In the genomic region with DNA sequence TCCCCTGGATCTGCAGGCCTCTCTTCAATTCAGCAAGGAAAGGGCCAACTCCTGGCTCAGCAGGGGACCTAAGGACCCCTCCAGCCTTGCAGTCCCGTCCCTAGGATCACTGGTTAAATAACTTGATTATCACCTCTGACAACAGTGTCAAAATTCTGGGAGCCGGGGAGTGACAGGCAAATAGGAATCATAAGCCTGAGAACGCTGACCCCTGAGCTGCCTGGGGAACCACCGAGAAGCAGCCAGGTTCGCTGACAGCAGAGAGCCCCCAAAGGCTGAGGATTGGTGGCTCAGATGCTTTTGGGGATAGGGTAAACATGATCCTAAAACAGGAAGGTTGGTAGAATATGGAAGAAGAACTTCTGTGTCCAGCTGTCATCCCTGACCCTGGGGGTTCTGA, we compare ENCODE assay signal across 22 cellular contexts. TPM values are rescaled to one million over a fixed set of nuclear protein-coding genes. Genes with fewer than 3 reads are reported as not detected.
"Had no signal": no experiment of that assay in that cellular context is flagged by ENCODE, and none has a peak within 500 bp of the region (broad histone marks: within the 10 kb centered on the region; RNA-seq: fewer than 3 reads in every experiment).

No MANE protein-coding gene starts in this region.

- H3K27me3 ChIP-seq: ascending aorta, gastroesophageal sphincter had no signal

- H3K36me3 ChIP-seq: ascending aorta, gastroesophageal sphincter had no signal

- H3K27me3 Mint-ChIP-seq: stimulated activated naive B cell treated with anti-CD40 and anti-IgM and Interleukin-4, amounts not matched to agents 10 μg/mL and 1 μg/mL and 100 μg/mL, for 72 hours had no signal

- H3K9me3 ChIP-seq: ascending aorta, gastroesophageal sphincter had no signal

- H3K9me3 Mint-ChIP-seq: activated naive CD4-positive, alpha-beta T cell treated with anti-CD3 and anti-CD28 coated beads for 36 hours; activated naive CD8-positive, alpha-beta T cell treated with anti-CD3 and anti-CD28 coated beads, Interleukin-2, amount 50 U/mL, for 24 hours; activated T-helper 2 cell treated with anti-CD3 and anti-CD28 coated beads, Interferon-gamma antibody, Interleukin-2, Interleukin-4, amounts not matched to agents 10 μg/mL and 5 μg/mL and 100 μg/mL, durations not matched to agents 14 hours and 24 hours and 36 hours; endodermal cell; memory B cell; naive thymus-derived CD8-positive, alpha-beta T cell; stimulated activated naive B cell treated with anti-CD40 and anti-IgM and Interleukin-4, amounts not matched to agents 10 μg/mL and 1 μg/mL and 100 μg/mL, for 72 hours; T-cell had no signal

- H3K27ac ChIP-seq: dorsolateral prefrontal cortex, gastroesophageal sphincter had no signal

- H3K4me3 ChIP-seq: ascending aorta, dorsolateral prefrontal cortex, gastroesophageal sphincter had no signal

- H3K4me1 Mint-ChIP-seq: activated naive CD8-positive, alpha-beta T cell treated with anti-CD3 and anti-CD28 coated beads, Interleukin-2, amount 50 U/mL, for 24 hours; T-cell had no signal

- H3K27ac Mint-ChIP-seq: activated naive CD4-positive, alpha-beta T cell treated with anti-CD3 and anti-CD28 coated beads for 36 hours; activated naive CD8-positive, alpha-beta T cell treated with anti-CD3 and anti-CD28 coated beads, Interleukin-2, amount 50 U/mL, for 24 hours; activated T-helper 2 cell treated with anti-CD3 and anti-CD28 coated beads, Interferon-gamma antibody, Interleukin-2, Interleukin-4, amounts not matched to agents 10 μg/mL and 5 μg/mL and 100 μg/mL, durations not matched to agents 14 hours and 24 hours and 36 hours; memory B cell; naive thymus-derived CD8-positive, alpha-beta T cell; stimulated activated naive B cell treated with anti-CD40 and anti-IgM and Interleukin-4, amounts not matched to agents 10 μg/mL and 1 μg/mL and 100 μg/mL, for 72 hours; T-cell had no signal

- ATAC-seq: activated naive CD8-positive, alpha-beta T cell treated with anti-CD3 and anti-CD28 coated beads, Interleukin-2, amount 50 U/mL, for 24 hours; gastroesophageal sphincter; left ventricle myocardium superior; naive thymus-derived CD8-positive, alpha-beta T cell; sciatic nerve; T-cell had no signal

- DNase-seq: activated CD4-positive, alpha-beta T cell treated with anti-CD3 and anti-CD28 coated beads, Interleukin-2, amount 50 U/mL, for 4 hours; activated CD4-positive, CD25-positive, alpha-beta regulatory T cell treated with anti-CD3 and anti-CD28 coated beads, Interleukin-2, amount 50 U/mL, for 72 hours; activated naive CD4-positive, alpha-beta T cell treated with anti-CD3 and anti-CD28 coated beads for 36 hours; activated naive CD8-positive, alpha-beta T cell treated with anti-CD3 and anti-CD28 coated beads, Interleukin-2, amount 50 U/mL, for 24 hours; activated T-cell treated with anti-CD3 and anti-CD28 coated beads, Interleukin-2, amount 50 U/mL, for 1 hour; erythroblast; islet precursor cell; left ventricle myocardium superior; occipital lobe; stimulated activated naive B cell treated with anti-CD40 and anti-IgM and Interleukin-4, amounts not matched to agents 10 μg/mL and 1 μg/mL and 100 μg/mL, for 72 hours; T-cell; trophoblast cell had no signal

- H3K36me3 Mint-ChIP-seq: memory B cell; naive thymus-derived CD8-positive, alpha-beta T cell; stimulated activated naive B cell treated with anti-CD40 and anti-IgM and Interleukin-4, amounts not matched to agents 10 μg/mL and 1 μg/mL and 100 μg/mL, for 72 hours; T-cell had no signal

- H3K4me3 Mint-ChIP-seq: activated naive CD4-positive, alpha-beta T cell treated with anti-CD3 and anti-CD28 coated beads for 36 hours; activated naive CD8-positive, alpha-beta T cell treated with anti-CD3 and anti-CD28 coated beads, Interleukin-2, amount 50 U/mL, for 24 hours; endodermal cell; memory B cell; naive thymus-derived CD8-positive, alpha-beta T cell; stimulated activated naive B cell treated with anti-CD40 and anti-IgM and Interleukin-4, amounts not matched to agents 10 μg/mL and 1 μg/mL and 100 μg/mL, for 72 hours; T-cell had no signal

RNA-seq across cellular contexts. Expression of a gene that starts 17.5 kb away (rescaled TPM):
- polyA plus RNA-seq: naive thymus-derived CD8-positive, alpha-beta T cell had no signal

RNA-seq across cellular contexts. Expression of a gene that starts 48.8 kb away (rescaled TPM):
- total RNA-seq: ascending aorta, bronchial epithelial cell, gastroesophageal sphincter, left ventricle myocardium superior, pulmonary artery endothelial cell had no signal
